ENCODE assay signal across 8 cellular contexts in genomic region chr7:75188577-75189358, GRCh38.
DNase-seq lines count a peak whose midpoint lies in the region; ATAC-seq and TF ChIP-seq lines count a peak whose summit lies in the region.
"Not testable (repeated sequence)": the region's sequence is repeated elsewhere in the genome, so short reads cannot be mapped to it uniquely, and the experiment has no call there.

No MANE protein-coding gene starts in this region.

- H3K9me3 ChIP-seq in Panc1 (ENCODE audit: control insufficient read depth, insufficient read depth, low read depth, low read length); lower lobe of right lung: not testable (repeated sequence)

- intact Hi-C loops in Panc1 (cut with micrococcal nuclease; ENCODE audit: unreplicated experiment); lower lobe of right lung (cut with DNase I): not testable (repeated sequence)

- in situ Hi-C loops in Panc1 (cut with HindIII; ENCODE audit: low pct_unique_long_range_greater_than_20kb, low sequenced_read_pairs): not testable (repeated sequence)

- not testable (repeated sequence) for H3K4me3 ChIP-seq in Panc1 (ENCODE audit: low read depth in 2 of 2, low read length in 2 of 2); lower lobe of right lung

- BruUV-seq in Panc1 (replicated peaks; lab: Mats Ljungman, UMichigan): TSS peak; percentile 79

- H3K36me3 ChIP-seq in Panc1 (ENCODE audit: control insufficient read depth, insufficient read depth, low read length); lower lobe of right lung: not testable (repeated sequence)

- ATAC-seq in HG02610 (IDR thresholded peaks at IDR 0.05; ENCODE audit: unreplicated experiment) (peak; percentile 76), Panc1 (0 out of 2 replicates have a peak, but pooled peaks have one; percentile 37), esophagus mucosa (peak; percentile 91), lower lobe of right lung (peak; percentile 40 to 48)
- ATAC-seq in left lobe of liver: not testable (repeated sequence)
- ATAC-seq in stimulated activated naive CD8-positive, alpha-beta T cell treated with anti-CD3 and anti-CD28 coated beads, Interleukin-15, Interleukin-2, amounts not matched to agents 100 U/mL and 50 U/mL, for 24 hours: peak; percentile 36

- DNase-seq in Panc1 (ENCODE audit: low read depth, low spot score); stimulated activated naive CD8-positive, alpha-beta T cell treated with anti-CD3 and anti-CD28 coated beads, Interleukin-15, Interleukin-2, amounts not matched to agents 100 U/mL and 50 U/mL, for 24 hours: not testable (repeated sequence)
- DNase-seq in activated CD8-positive, alpha-beta memory T cell treated with anti-CD3 and anti-CD28 coated beads for 24 hours: peak; percentile 32
- DNase-seq in left lobe of liver (ENCODE audit: low spot score) (peak; percentile 22), lower lobe of right lung (peak; percentile 18), ureter (ENCODE audit: low spot score) (peak; percentile 18)

- CTCF ChIA-PET in Panc1 (lab: Charles Lee): not testable (repeated sequence)

- TF ChIP-seq CTCF in Panc1 (IDR thresholded peaks at IDR 0.05); lower lobe of right lung (IDR thresholded peaks at IDR 0.05): not testable (repeated sequence)

- not testable (repeated sequence) for H3K4me1 ChIP-seq in Panc1 (ENCODE audit: control insufficient read depth, insufficient read depth, low read length); lower lobe of right lung

- not testable (repeated sequence) for H3K27me3 ChIP-seq in Panc1 (ENCODE audit: control insufficient read depth, insufficient read depth, low read length); lower lobe of right lung (ENCODE audit: low read depth)

- POLR2A ChIA-PET in Panc1 (lab: Charles Lee): not testable (repeated sequence)

- H3K27ac ChIP-seq in Panc1 (ENCODE audit: low read length); lower lobe of right lung: not testable (repeated sequence)
